In the genomic region with DNA sequence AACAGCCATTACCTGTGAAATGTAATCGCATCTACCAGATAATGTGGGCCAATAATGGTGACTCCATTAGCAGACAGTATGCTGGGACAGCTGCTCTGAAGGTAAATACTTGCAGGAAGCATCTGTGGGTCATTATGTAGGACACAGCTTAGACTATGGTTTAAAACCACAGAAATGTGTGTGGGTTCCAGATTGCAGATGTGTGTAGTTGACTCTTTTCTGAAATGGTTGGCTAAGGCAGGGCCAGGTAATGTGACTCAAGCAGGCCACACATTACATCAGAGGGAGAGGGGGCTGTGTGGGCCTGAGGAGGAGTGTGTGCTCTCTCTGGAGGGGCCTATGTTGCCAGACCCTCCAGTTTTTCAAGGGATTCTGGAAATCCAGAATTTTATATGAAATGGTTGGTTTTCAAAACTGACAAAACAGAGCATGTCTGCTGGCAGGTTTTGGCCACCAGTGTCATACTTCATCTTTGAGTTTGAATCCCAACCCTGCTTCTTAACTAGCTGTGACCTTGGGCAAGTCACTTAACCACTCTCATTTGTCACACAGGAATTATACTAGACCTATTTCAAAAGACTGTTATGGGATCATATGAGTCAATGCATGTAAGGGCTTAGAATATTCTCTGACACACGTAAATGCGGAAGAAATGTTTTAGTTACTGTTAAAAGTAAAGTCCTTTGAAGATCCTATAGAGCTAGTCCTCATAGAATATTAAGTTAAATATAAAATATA, we compare ENCODE assay signal across 12 cellular contexts.
DNase-seq lines count a peak whose midpoint lies in the region; ATAC-seq, FAIRE-seq and TF ChIP-seq lines count a peak whose summit lies in the region.
"Had no signal": no experiment of that assay in that cellular context is flagged by ENCODE, and none has a peak within 500 bp of the region (broad histone marks: within the 10 kb centered on the region; RNA-seq: fewer than 3 reads in every experiment).

No MANE protein-coding gene starts in this region.

- intact Hi-C loops in esophagus muscularis mucosa (cut with DNase I) (no loop called here), psoas muscle (cut with DNase I) (loop anchor here in 1 of 2 donors (5.0 kb wide), 1 partner anchor 56 kb away; no protein-coding TSS in a partner anchor)
- intact Hi-C loops in activated T-helper 2 cell treated with anti-CD3 and anti-CD28 coated beads, Interferon-gamma antibody, Interleukin-2, Interleukin-4, amounts not matched to agents 10 μg/mL and 5 μg/mL and 100 μg/mL, durations not matched to agents 14 hours and 24 hours and 36 hours (cut with micrococcal nuclease): no loop called here

- H3K27ac Mint-ChIP-seq in CD4-positive, CD25-positive, alpha-beta regulatory T cell: peak overlapping the region in 2 of 3 donors; percentile 43 to 69
- no peak overlapping the region for H3K27ac Mint-ChIP-seq in activated T-helper 2 cell treated with anti-CD3 and anti-CD28 coated beads, Interferon-gamma antibody, Interleukin-2, Interleukin-4, amounts not matched to agents 10 μg/mL and 5 μg/mL and 100 μg/mL, durations not matched to agents 14 hours and 24 hours and 36 hours

- TF ChIP-seq POLR2A in esophagus muscularis mucosa (IDR thresholded peaks at IDR 0.05; ENCODE audit: low read depth): no peak

- H3K9me3 Mint-ChIP-seq in CD4-positive, CD25-positive, alpha-beta regulatory T cell: no peaks in the 10 kb centered on the region
- no peaks in the 10 kb centered on the region for H3K9me3 Mint-ChIP-seq in activated T-helper 2 cell treated with anti-CD3 and anti-CD28 coated beads, Interferon-gamma antibody, Interleukin-2, Interleukin-4, amounts not matched to agents 10 μg/mL and 5 μg/mL and 100 μg/mL, durations not matched to agents 14 hours and 24 hours and 36 hours

- no peaks in the 10 kb centered on the region for H3K9me3 ChIP-seq in CD4-positive, CD25-positive, alpha-beta regulatory T cell (ENCODE audit: control insufficient read depth in 2 of 2, low read length in 2 of 2)
- H3K9me3 ChIP-seq in esophagus muscularis mucosa (no peaks in the 10 kb centered on the region), psoas muscle (no peaks in the 10 kb centered on the region)
- H3K9me3 ChIP-seq: gastroesophageal sphincter, MG63 had no signal

- ATAC-seq in CD4-positive, CD25-positive, alpha-beta regulatory T cell (ENCODE audit: low read depth in 2 of 2): peak in 1 of 2 donors; percentile 39
- ATAC-seq in GM21367 (IDR thresholded peaks at IDR 0.05; ENCODE audit: unreplicated experiment) (peak; percentile 57), psoas muscle (no peak)
- ATAC-seq: gastroesophageal sphincter had no signal

- no peak overlapping the region for H3K4me3 ChIP-seq in CD4-positive, CD25-positive, alpha-beta regulatory T cell (ENCODE audit: low read depth, low read length)
- H3K4me3 ChIP-seq in esophagus muscularis mucosa (no peak overlapping the region), psoas muscle (no peak overlapping the region)
- H3K4me3 ChIP-seq: gastroesophageal sphincter, MG63 had no signal

- no peaks in the 10 kb centered on the region for H3K27me3 Mint-ChIP-seq in CD4-positive, CD25-positive, alpha-beta regulatory T cell
- no peaks in the 10 kb centered on the region for H3K27me3 Mint-ChIP-seq in activated T-helper 2 cell treated with anti-CD3 and anti-CD28 coated beads, Interferon-gamma antibody, Interleukin-2, Interleukin-4, amounts not matched to agents 10 μg/mL and 5 μg/mL and 100 μg/mL, durations not matched to agents 14 hours and 24 hours and 36 hours (ENCODE audit: low read depth)

- H3K4me1 ChIP-seq in CD4-positive, CD25-positive, alpha-beta regulatory T cell (ENCODE audit: control insufficient read depth, insufficient read depth, low read length, poor library complexity, severe bottlenecking): no peaks in the 10 kb centered on the region
- H3K4me1 ChIP-seq in esophagus muscularis mucosa (no peaks in the 10 kb centered on the region), psoas muscle (peaks cover 6% of the 10 kb centered on the region)
- H3K4me1 ChIP-seq: gastroesophageal sphincter had no signal

- peaks cover 43% of the 10 kb centered on the region for H3K36me3 ChIP-seq in CD4-positive, CD25-positive, alpha-beta regulatory T cell (ENCODE audit: control insufficient read depth, insufficient read depth, low read length)
- peaks cover 20 to 43% (median 28%) of the 10 kb centered on the region in 4 donors for H3K36me3 ChIP-seq in esophagus muscularis mucosa
- H3K36me3 ChIP-seq in psoas muscle (ENCODE audit: insufficient read depth in 1 of 2, low read depth in 1 of 2): peaks cover 0 to 51% of the 10 kb centered on the region in 2 donors
- H3K36me3 ChIP-seq: MG63 had no signal

- H3K4me1 Mint-ChIP-seq in CD4-positive, CD25-positive, alpha-beta regulatory T cell: peaks cover 2 to 10% (median 4%) of the 10 kb centered on the region in 4 donors
- peaks cover 3% of the 10 kb centered on the region for H3K4me1 Mint-ChIP-seq in activated T-helper 2 cell treated with anti-CD3 and anti-CD28 coated beads, Interferon-gamma antibody, Interleukin-2, Interleukin-4, amounts not matched to agents 10 μg/mL and 5 μg/mL and 100 μg/mL, durations not matched to agents 14 hours and 24 hours and 36 hours (ENCODE audit: low read depth)

- FAIRE-seq in HTR-8/SVneo (lab: Jason Lieb, UNC): no peak

- H3K27ac ChIP-seq in CD4-positive, CD25-positive, alpha-beta regulatory T cell (ENCODE audit: insufficient read depth, low read length, poor library complexity, severe bottlenecking): no peak overlapping the region
- H3K27ac ChIP-seq in esophagus muscularis mucosa (replicated peaks in 1 of 4): no peak overlapping the region
- no peak overlapping the region for H3K27ac ChIP-seq in psoas muscle
- H3K27ac ChIP-seq: gastroesophageal sphincter had no signal

- H3K27me3 ChIP-seq in CD4-positive, CD25-positive, alpha-beta regulatory T cell (ENCODE audit: control insufficient read depth, insufficient read depth, low read length): no peaks in the 10 kb centered on the region
- no peaks in the 10 kb centered on the region for H3K27me3 ChIP-seq in esophagus muscularis mucosa
- no peaks in the 10 kb centered on the region for H3K27me3 ChIP-seq in psoas muscle (ENCODE audit: insufficient read depth in 3 of 3, low read length in 2 of 3)
- H3K27me3 ChIP-seq: gastroesophageal sphincter, MG63 had no signal

- peak in 1 of 3 donors; percentile 46 for DNase-seq in CD4-positive, CD25-positive, alpha-beta regulatory T cell
- DNase-seq in NAMALWA (ENCODE audit: low spot score): peak; percentile 63
- DNase-seq in esophagus muscularis mucosa (ENCODE audit: extremely low spot score): peak; percentile 53
- no peak for DNase-seq in activated T-helper 2 cell treated with anti-CD3 and anti-CD28 coated beads, Interferon-gamma antibody, Interleukin-2, Interleukin-4, amounts not matched to agents 10 μg/mL and 5 μg/mL and 100 μg/mL, durations not matched to agents 14 hours and 24 hours and 36 hours (ENCODE audit: low spot score)
- no peak for DNase-seq in HTR-8/SVneo (ENCODE audit: insufficient read length, low spot score)
- DNase-seq in GM19240 (ENCODE audit: insufficient read length, low spot score): no peak
- no peak for DNase-seq in psoas muscle
- DNase-seq: activated CD4-positive, CD25-positive, alpha-beta regulatory T cell; MG63; substantia nigra had no signal

- TF ChIP-seq EP300 in esophagus muscularis mucosa (IDR thresholded peaks at IDR 0.05): no peak

- no peak for TF ChIP-seq CTCF in esophagus muscularis mucosa (IDR thresholded peaks at IDR 0.05)
- TF ChIP-seq CTCF in psoas muscle (IDR thresholded peaks at IDR 0.05): no peak

- H3K4me3 Mint-ChIP-seq in CD4-positive, CD25-positive, alpha-beta regulatory T cell: no peak overlapping the region
- no peak overlapping the region for H3K4me3 Mint-ChIP-seq in activated T-helper 2 cell treated with anti-CD3 and anti-CD28 coated beads, Interferon-gamma antibody, Interleukin-2, Interleukin-4, amounts not matched to agents 10 μg/mL and 5 μg/mL and 100 μg/mL, durations not matched to agents 14 hours and 24 hours and 36 hours (ENCODE audit: low read depth)

- H3K36me3 Mint-ChIP-seq in CD4-positive, CD25-positive, alpha-beta regulatory T cell: peaks cover 39% of the 10 kb centered on the region
- H3K36me3 Mint-ChIP-seq in activated T-helper 2 cell treated with anti-CD3 and anti-CD28 coated beads, Interferon-gamma antibody, Interleukin-2, Interleukin-4, amounts not matched to agents 10 μg/mL and 5 μg/mL and 100 μg/mL, durations not matched to agents 14 hours and 24 hours and 36 hours (ENCODE audit: low read depth): peaks cover 20% of the 10 kb centered on the region

- WGBS in esophagus muscularis mucosa: 95% methylated on average over 3 of the region's 3 CpGs
- WGBS in psoas muscle, 3 donors: 92 to 95% (median 93%) methylated on average over 3 of the region's 3 CpGs

Comparison
In these comparisons a context has a peak if more than half of its experiments do, and no peak if none do; other contexts are left out.
1. DNase-seq: peak in NAMALWA (single experiment) and esophagus muscularis mucosa (single experiment); none in activated T-helper 2 cell treated with anti-CD3 and anti-CD28 coated beads, Interferon-gamma antibody, Interleukin-2, Interleukin-4, amounts not matched to agents 10 μg/mL and 5 μg/mL and 100 μg/mL, durations not matched to agents 14 hours and 24 hours and 36 hours (single experiment), HTR-8/SVneo (single experiment), GM19240 (single experiment) and psoas muscle (0 of 2).